8 cellular contexts compared by ENCODE assay signal in the genomic region with DNA sequence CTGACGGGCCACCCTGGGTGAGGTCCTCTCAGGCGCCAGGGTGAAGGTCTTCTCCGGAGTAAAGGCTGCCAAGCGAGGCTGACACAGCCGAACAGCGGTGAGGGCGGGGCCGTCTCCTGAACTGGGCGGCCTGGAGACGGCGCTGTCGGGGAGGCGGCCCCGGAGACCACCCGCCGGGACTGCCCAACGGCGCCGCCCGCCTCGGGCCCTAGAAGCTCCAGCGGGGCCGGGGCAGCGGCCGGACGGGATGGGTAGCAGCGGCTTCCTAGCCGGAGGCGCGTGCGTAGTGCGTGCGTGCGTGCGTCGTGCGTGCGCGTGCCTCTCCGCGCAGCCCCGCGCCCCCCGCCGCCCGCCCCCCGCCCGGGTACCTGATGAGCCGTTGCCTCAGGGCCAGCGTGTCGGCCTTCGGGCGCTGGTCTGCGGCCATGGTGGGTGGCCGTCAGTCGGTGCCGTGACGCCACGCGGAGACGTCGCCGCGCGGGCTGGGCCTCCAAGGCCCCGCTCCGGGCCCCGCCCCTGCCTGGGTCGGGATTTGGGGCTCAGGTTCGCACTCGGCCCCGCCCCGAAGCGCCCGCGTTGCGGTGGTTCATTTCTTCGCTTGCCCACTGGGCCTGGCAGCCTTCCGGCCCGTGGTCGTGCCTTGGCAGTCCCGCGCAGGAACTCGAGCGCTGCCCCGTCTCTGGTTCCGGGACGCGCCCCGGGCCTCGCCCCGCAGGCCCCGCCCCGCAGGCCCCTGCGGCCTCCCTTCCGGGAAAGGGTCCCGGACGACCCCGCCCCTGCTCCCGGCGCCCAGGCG. TPM values are rescaled to one million over a fixed set of nuclear protein-coding genes. Genes with fewer than 3 reads are reported as not detected.
DNase-seq lines count a peak whose midpoint lies in the region; ATAC-seq and TF ChIP-seq lines count a peak whose summit lies in the region.

A gene (minus strand): TSS at position 679 of the 796 bp plus-strand sequence. CDS start 252 bp downstream, at position 427.

- H3K36me3 ChIP-seq in ES-I3 (ENCODE audit: insufficient read depth, low read length): peaks cover 6% of the 10 kb centered on the region; the same call in 1 of the 2 replicates
- H3K36me3 ChIP-seq in heart left ventricle: peaks cover 0 to 35% (median 29%) of the 10 kb centered on the region in 9 donors
- H3K36me3 ChIP-seq in uterus: no peaks in the 10 kb centered on the region

- peak in 1 of 2 donors; percentile 54 for TF ChIP-seq POLR2A in heart left ventricle (IDR thresholded peaks at IDR 0.05)
- TF ChIP-seq POLR2A in uterus (IDR thresholded peaks at IDR 0.05): peak in 1 of 2 donors; percentile 53

- CTCF ChIA-PET in T-cell (lab: Charles Lee): interaction anchor here in 1 of 2 donors (1.3 kb wide), 1 partner anchor 27 kb away, joined by 3 read pairs; no protein-coding TSS in a partner anchor

- peak within 1 kb of the TSS; percentile 57 for H3K9ac ChIP-seq in ES-I3 (ENCODE audit: low read depth, low read length)

- intact Hi-C loops in heart left ventricle (cut with DNase I): loop anchor here in 1 of 10 donors (10.0 kb wide), 1 partner anchor 502 kb away; a partner anchor contains a TSS
- intact Hi-C loops in posterior vena cava (cut with DNase I): no loop called here
- intact Hi-C loops in uterus (cut with DNase I; ENCODE audit: low total_unique reads): no loop called here

- no peaks in the 10 kb centered on the region for H3K9me3 Mint-ChIP-seq in T-cell

- H3K27me3 ChIP-seq in heart left ventricle (no peaks in the 10 kb centered on the region), uterus (no peaks in the 10 kb centered on the region)

- H3K27ac Mint-ChIP-seq in T-cell: peak within 1 kb of the TSS; percentile 92 to 93

- peak; percentile 71 for DNase-seq in HuH-7.5 (ENCODE audit: low spot score)
- peak; percentile 21 to 73 (median 55) for DNase-seq in T-cell
- peak; percentile 69 to 89 (median 81) for DNase-seq in heart left ventricle
- peak; percentile 94 for DNase-seq in posterior vena cava (ENCODE audit: low spot score)
- peak; percentile 63 to 75 for DNase-seq in uterus

- H3K27me3 Mint-ChIP-seq in T-cell: no peaks in the 10 kb centered on the region

- H3K27ac ChIP-seq in adipose tissue (ENCODE audit: low read depth, low read length) (peak within 1 kb of the TSS; percentile 66), heart left ventricle (peak within 1 kb of the TSS; percentile 82 to 99 (median 98)), uterus (peak within 1 kb of the TSS; percentile 95 to 97)

- H3K4me3 ChIP-seq in heart left ventricle (peak within 1 kb of the TSS; percentile 59 to 97 (median 73)), uterus (peak within 1 kb of the TSS; percentile 66 to 73)

- POLR2A ChIA-PET in T-cell (lab: Charles Lee): interaction anchor here in 1 of 2 donors (0.7 kb wide), 1 partner anchor 11 kb away, joined by 3 read pairs; no protein-coding TSS in a partner anchor

- H3K36me3 Mint-ChIP-seq in T-cell: peaks cover 33% of the 10 kb centered on the region

- no peaks in the 10 kb centered on the region for H3K9me3 ChIP-seq in ES-I3 (ENCODE audit: control insufficient read depth, insufficient read depth, low read length)
- H3K9me3 ChIP-seq in heart left ventricle: no peaks in the 10 kb centered on the region
- H3K9me3 ChIP-seq in uterus: no peaks in the 10 kb centered on the region

- WGBS in adipose tissue, 3 donors: 1% methylated on average over 72 to 102 of the region's 102 CpGs
- WGBS in heart left ventricle, 4 donors: 0 to 1% (median 1%) methylated on average over 44 to 102 of the region's 102 CpGs

- ATAC-seq in GM21526 (IDR thresholded peaks at IDR 0.05; ENCODE audit: low FRiP score, unreplicated experiment): peak; percentile 51
- ATAC-seq in T-cell (replicated peaks in 1 of 4): peak; percentile 74 to 80 (median 78)
- ATAC-seq in heart left ventricle: peak; percentile 29 to 81 (median 70)

- peaks cover 6% of the 10 kb centered on the region; the same call in 1 of the 2 replicates for H3K4me1 ChIP-seq in ES-I3 (ENCODE audit: insufficient read depth, low read length)
- H3K4me1 ChIP-seq in heart left ventricle: peaks cover 5 to 67% (median 39%) of the 10 kb centered on the region in 12 donors
- peaks cover 0 to 14% of the 10 kb centered on the region in 2 donors for H3K4me1 ChIP-seq in uterus

- H3K4me1 Mint-ChIP-seq in T-cell: peaks cover 61 to 69% (median 67%) of the 10 kb centered on the region in 3 donors

- peak in 2 of 12 donors; percentile 15 to 17 for TF ChIP-seq CTCF in heart left ventricle (IDR thresholded peaks at IDR 0.05)
- TF ChIP-seq CTCF in uterus (IDR thresholded peaks at IDR 0.05): peak in 1 of 4 experiments; percentile 7

- H3K4me3 Mint-ChIP-seq in T-cell: peak within 1 kb of the TSS; percentile 77 to 86 (median 81)

RNA-seq across cellular contexts. Expression of the gene that starts here (rescaled TPM):
- total RNA-seq in T-cell (100 to 1,000 TPM; 135 to 208 (median 193) TPM), heart left ventricle (10 to 100 TPM; 33.3 to 56.2 (median 38.6) TPM), posterior vena cava (10 to 100 TPM; 54.0 to 68.6 TPM), uterus (100 to 1,000 TPM in 2 of 4 donors, 10 to 100 TPM in 2; 41.5 to 129 (median 89.9) TPM)
- polyA plus RNA-seq in adipose tissue (10 to 100 TPM; 32.0 to 76.5 (median 65.5) TPM), heart left ventricle (10 to 100 TPM; 21.3 to 41.8 TPM)

Comparison
In these comparisons a context has a peak if more than half of its experiments do, and no peak if none do; other contexts are left out.
1. Peak in every context shown above with its lines: DNase-seq, ATAC-seq, H3K4me3 ChIP-seq and H3K27ac ChIP-seq.